2 cellular contexts compared by ENCODE assay signal in the genomic region with DNA sequence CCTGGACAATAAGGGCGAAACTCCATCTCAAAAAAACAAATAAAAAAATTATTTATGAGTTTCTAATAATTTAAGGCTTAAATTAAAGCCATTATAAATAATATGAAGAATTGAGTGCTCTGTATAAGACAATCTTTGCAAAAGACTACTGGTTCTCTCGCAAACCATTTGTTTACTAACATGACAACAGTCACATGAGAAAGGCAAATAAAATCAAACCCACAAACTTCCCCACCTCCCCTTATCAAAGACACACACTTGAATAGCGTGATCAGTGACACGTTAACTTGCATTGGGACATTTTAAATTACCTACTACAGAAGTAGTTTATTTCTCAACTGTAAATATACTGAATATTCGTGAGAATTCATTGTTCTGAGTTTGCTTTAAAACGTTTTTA.
TF ChIP-seq lines count a peak whose summit lies in the region.

No MANE protein-coding gene starts in this region.

TF ChIP-seq in liver, 16 proteins besides CTCF, POLR2A, EP300 and RAD21 (continued from another document):
- TF ChIP-seq ZBTB33 (IDR thresholded peaks at IDR 0.05): peak; percentile 19
- peak in 1 of 2 donors; percentile 46 for TF ChIP-seq RXRA (IDR thresholded peaks at IDR 0.05)
- TF ChIP-seq, protein P1, sequence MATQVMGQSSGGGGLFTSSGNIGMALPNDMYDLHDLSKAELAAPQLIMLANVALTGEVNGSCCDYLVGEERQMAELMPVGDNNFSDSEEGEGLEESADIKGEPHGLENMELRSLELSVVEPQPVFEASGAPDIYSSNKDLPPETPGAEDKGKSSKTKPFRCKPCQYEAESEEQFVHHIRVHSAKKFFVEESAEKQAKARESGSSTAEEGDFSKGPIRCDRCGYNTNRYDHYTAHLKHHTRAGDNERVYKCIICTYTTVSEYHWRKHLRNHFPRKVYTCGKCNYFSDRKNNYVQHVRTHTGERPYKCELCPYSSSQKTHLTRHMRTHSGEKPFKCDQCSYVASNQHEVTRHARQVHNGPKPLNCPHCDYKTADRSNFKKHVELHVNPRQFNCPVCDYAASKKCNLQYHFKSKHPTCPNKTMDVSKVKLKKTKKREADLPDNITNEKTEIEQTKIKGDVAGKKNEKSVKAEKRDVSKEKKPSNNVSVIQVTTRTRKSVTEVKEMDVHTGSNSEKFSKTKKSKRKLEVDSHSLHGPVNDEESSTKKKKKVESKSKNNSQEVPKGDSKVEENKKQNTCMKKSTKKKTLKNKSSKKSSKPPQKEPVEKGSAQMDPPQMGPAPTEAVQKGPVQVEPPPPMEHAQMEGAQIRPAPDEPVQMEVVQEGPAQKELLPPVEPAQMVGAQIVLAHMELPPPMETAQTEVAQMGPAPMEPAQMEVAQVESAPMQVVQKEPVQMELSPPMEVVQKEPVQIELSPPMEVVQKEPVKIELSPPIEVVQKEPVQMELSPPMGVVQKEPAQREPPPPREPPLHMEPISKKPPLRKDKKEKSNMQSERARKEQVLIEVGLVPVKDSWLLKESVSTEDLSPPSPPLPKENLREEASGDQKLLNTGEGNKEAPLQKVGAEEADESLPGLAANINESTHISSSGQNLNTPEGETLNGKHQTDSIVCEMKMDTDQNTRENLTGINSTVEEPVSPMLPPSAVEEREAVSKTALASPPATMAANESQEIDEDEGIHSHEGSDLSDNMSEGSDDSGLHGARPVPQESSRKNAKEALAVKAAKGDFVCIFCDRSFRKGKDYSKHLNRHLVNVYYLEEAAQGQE (IDR thresholded peaks at IDR 0.05): peak; percentile 24
- no peak for TF ChIP-seq FOXA1 (IDR thresholded peaks at IDR 0.05)
- TF ChIP-seq EGR1 (IDR thresholded peaks at IDR 0.05; ENCODE audit: low read depth in 2 of 2): peak in 1 of 2 donors; percentile 13
- no peak for TF ChIP-seq ATF3 (IDR thresholded peaks at IDR 0.05)
- no peak for TF ChIP-seq FOXA2 (IDR thresholded peaks at IDR 0.05)
- peak in 1 of 2 donors; percentile 31 for TF ChIP-seq HNF4A (conservative IDR thresholded peaks at IDR 0.05)

TF ChIP-seq in GM23338, 12 proteins besides CTCF, POLR2A, EP300 and RAD21 (continued from another document):
- TF ChIP-seq, protein P1 (IDR thresholded peaks at IDR 0.05; ENCODE audit: unreplicated experiment): no peak
- no peak for TF ChIP-seq ZNF462 (CRISPR knock-in tag; IDR thresholded peaks at IDR 0.05)
- no peak for TF ChIP-seq EZH2 (IDR thresholded peaks at IDR 0.05; ENCODE audit: low read depth, unreplicated experiment)
